In the genomic region with DNA sequence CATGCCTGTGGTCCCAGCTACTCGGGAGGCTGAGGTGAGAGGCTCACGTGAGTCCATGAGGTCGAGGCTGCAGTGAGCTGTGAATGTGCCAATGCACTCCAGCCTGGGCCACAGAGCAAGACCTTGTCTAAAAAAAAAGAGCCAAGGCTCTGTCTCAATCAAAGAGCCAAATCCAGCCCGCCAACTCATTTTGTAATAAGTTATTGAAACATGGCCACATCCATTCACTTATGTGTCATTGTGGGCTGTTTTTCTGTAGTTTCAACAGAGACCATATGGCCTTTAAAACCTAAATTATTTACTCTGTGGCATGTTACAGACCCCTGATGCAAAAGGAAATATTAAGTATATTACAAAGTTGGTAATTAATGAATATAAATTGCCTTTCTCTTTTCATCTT, we compare ENCODE assay signal across 17 cellular contexts.
DNase-seq lines count a peak whose midpoint lies in the region; ATAC-seq and TF ChIP-seq lines count a peak whose summit lies in the region.
"Had no signal": no experiment of that assay in that cellular context is flagged by ENCODE, and none has a peak within 500 bp of the region (broad histone marks: within the 10 kb centered on the region; RNA-seq: fewer than 3 reads in every experiment).

No MANE protein-coding gene starts in this region.

- H3K4me1 Mint-ChIP-seq in effector memory CD8-positive, alpha-beta T cell (ENCODE audit: low read depth in 2 of 2), result no peaks in the 10 kb centered on the region
- H3K4me1 Mint-ChIP-seq in glutamatergic neuron (ENCODE audit: low read depth, unreplicated experiment), result peaks cover 14% of the 10 kb centered on the region
- H3K4me1 Mint-ChIP-seq: CD14-positive monocyte, IgD-negative memory B cell had no signal

- H3K27ac Mint-ChIP-seq in effector memory CD8-positive, alpha-beta T cell, result no peak overlapping the region
- H3K27ac Mint-ChIP-seq in glutamatergic neuron (ENCODE audit: unreplicated experiment), result no peak overlapping the region
- H3K27ac Mint-ChIP-seq: CD14-positive monocyte; CD8-positive, alpha-beta T cell; H9; IgD-negative memory B cell had no signal

- peaks cover 40% of the 10 kb centered on the region for H3K4me1 ChIP-seq in adipocyte (ENCODE audit: control insufficient read depth, insufficient read depth, low read length)
- H3K4me1 ChIP-seq: BE2C had no signal

- peaks cover 3% of the 10 kb centered on the region for H3K9me3 ChIP-seq in adipocyte (ENCODE audit: control insufficient read depth, low read length)
- H3K9me3 ChIP-seq: BE2C had no signal

- H3K4me3 ChIP-seq in adipocyte (ENCODE audit: low read length), result no peak overlapping the region

- no peaks in the 10 kb centered on the region for H3K27me3 Mint-ChIP-seq in effector memory CD8-positive, alpha-beta T cell
- H3K27me3 Mint-ChIP-seq in glutamatergic neuron (ENCODE audit: unreplicated experiment), result peaks cover 5% of the 10 kb centered on the region
- H3K27me3 Mint-ChIP-seq: IgD-negative memory B cell had no signal

- no peak for ATAC-seq in effector memory CD8-positive, alpha-beta T cell (replicated peaks)
- ATAC-seq: CD8-positive, alpha-beta T cell had no signal

- H3K36me3 ChIP-seq in adipocyte (ENCODE audit: control insufficient read depth, insufficient read depth, low read length, severe bottlenecking), result no peaks in the 10 kb centered on the region
- H3K36me3 ChIP-seq: BE2C had no signal

- H3K36me3 Mint-ChIP-seq in effector memory CD8-positive, alpha-beta T cell (ENCODE audit: insufficient read depth), result no peaks in the 10 kb centered on the region
- H3K36me3 Mint-ChIP-seq in glutamatergic neuron (ENCODE audit: unreplicated experiment), result no peaks in the 10 kb centered on the region
- H3K36me3 Mint-ChIP-seq: CD14-positive monocyte; CD8-positive, alpha-beta T cell; IgD-negative memory B cell had no signal

- TF ChIP-seq CTCF in glutamatergic neuron (IDR thresholded peaks at IDR 0.05; ENCODE audit: partially characterized antibody, unreplicated experiment), result no peak

- peak; percentile 28 for DNase-seq in AG20443 (ENCODE audit: low spot score)
- peak; percentile 17 for DNase-seq in GM04503 (ENCODE audit: low read depth)
- peak; percentile 43 for DNase-seq in adipocyte (ENCODE audit: low read depth)
- DNase-seq in fibroblast of peridontal ligament (ENCODE audit: extremely low read depth), result peak; percentile 62
- no peak for DNase-seq in effector memory CD8-positive, alpha-beta T cell
- no peak for DNase-seq in KBM-7
- DNase-seq in activated CD4-positive, alpha-beta T cell treated with anti-CD3 and anti-CD28 coated beads for 4 hours, result no peak
- no peak for DNase-seq in glutamatergic neuron
- DNase-seq: ACHN; BE2C; CD8-positive, alpha-beta T cell; COR-L47; DMS53; GOT3; H9 had no signal

- H3K9me3 Mint-ChIP-seq in effector memory CD8-positive, alpha-beta T cell, result no peaks in the 10 kb centered on the region
- H3K9me3 Mint-ChIP-seq in glutamatergic neuron (ENCODE audit: unreplicated experiment), result no peaks in the 10 kb centered on the region
- H3K9me3 Mint-ChIP-seq: H9 had no signal

- peak overlapping the region; percentile 28 for H3K9ac ChIP-seq in adipocyte (ENCODE audit: low read length)

- H3K4me3 Mint-ChIP-seq in effector memory CD8-positive, alpha-beta T cell, result no peak overlapping the region
- no peak overlapping the region for H3K4me3 Mint-ChIP-seq in glutamatergic neuron (ENCODE audit: unreplicated experiment)
- H3K4me3 Mint-ChIP-seq: CD14-positive monocyte; CD8-positive, alpha-beta T cell; H9; IgD-negative memory B cell had no signal

- in situ Hi-C loops in KBM-7 (cut with MboI; ENCODE audit: low pct_unique_long_range_greater_than_20kb, low sequenced_read_pairs), result no loop called here

- H3K27me3 ChIP-seq in adipocyte (replicated peaks; ENCODE audit: control insufficient read depth, insufficient read depth, low read length), result no peaks in the 10 kb centered on the region
- H3K27me3 ChIP-seq: BE2C had no signal

Comparison
In these comparisons a context has a peak if more than half of its experiments do, and no peak if none do; other contexts are left out.
1. DNase-seq: peak in AG20443 (single experiment), GM04503 (single experiment), adipocyte (single experiment) and fibroblast of peridontal ligament (single experiment); none in effector memory CD8-positive, alpha-beta T cell (0 of 3), KBM-7 (single experiment), activated CD4-positive, alpha-beta T cell treated with anti-CD3 and anti-CD28 coated beads for 4 hours (0 of 2) and glutamatergic neuron (single experiment).